ENCODE assay signal across 1 cellular context in genomic region chr3:177640319-177640997, GRCh38.
TF ChIP-seq lines count a peak whose summit lies in the region.

No MANE protein-coding gene starts in this region.

TF ChIP-seq in HepG2, 621 proteins besides CTCF, POLR2A, EP300 and RAD21 (continued from another document):
- TF ChIP-seq ZBTB43 (CRISPR knock-in tag; conservative IDR thresholded peaks at IDR 0.05): no peak
- 0 out of 2 replicates have a peak, but pooled peaks have one; percentile 16 for TF ChIP-seq ZMYM4 (CRISPR knock-in tag; IDR thresholded peaks at IDR 0.05)
- no peak for TF ChIP-seq ELF4 (CRISPR knock-in tag; IDR thresholded peaks at IDR 0.05; ENCODE audit: borderline replicate concordance)
- TF ChIP-seq CEBPZ (IDR thresholded peaks at IDR 0.05; ENCODE audit: low read length): no peak
- no peak for TF ChIP-seq ZNF569 (CRISPR knock-in tag; IDR thresholded peaks at IDR 0.05; ENCODE audit: borderline replicate concordance)
